Comparison of ENCODE assay signal across 22 cellular contexts in genomic region chr6:167707686-167708500, GRCh38.
A peak's percentile ranks its signal among the peaks of the same experiment; 100 is the strongest.
DNase-seq lines count a peak whose midpoint lies in the region; ATAC-seq, FAIRE-seq and TF ChIP-seq lines count a peak whose summit lies in the region.
"Had no signal": no experiment of that assay in that cellular context is flagged by ENCODE, and none has a peak within 500 bp of the region (broad histone marks: within the 10 kb centered on the region; RNA-seq: fewer than 3 reads in every experiment).

No MANE protein-coding gene starts in this region.

- no peaks in the 10 kb centered on the region for H3K27me3 ChIP-seq in upper lobe of right lung

- no peak for TF ChIP-seq CTCF in kidney (IDR thresholded peaks at IDR 0.05; ENCODE audit: borderline replicate concordance, extremely low read depth, insufficient read depth)
- no peak for TF ChIP-seq CTCF in nephron progenitor cell (IDR thresholded peaks at IDR 0.05)
- TF ChIP-seq CTCF in upper lobe of right lung (IDR thresholded peaks at IDR 0.05): no peak

- H3K27ac ChIP-seq in kidney (ENCODE audit: low read depth in 2 of 2, low read length in 2 of 2): no peak overlapping the region
- no peak overlapping the region for H3K27ac ChIP-seq in upper lobe of right lung
- H3K27ac ChIP-seq: 22Rv1 had no signal

- intact Hi-C loops in kidney (cut with DNase I) (no loop called here), upper lobe of right lung (cut with DNase I) (no loop called here)

- peaks cover 36% of the 10 kb centered on the region for H3K4me1 Mint-ChIP-seq in T-helper 1 cell treated with Interleukin-12 subunit alpha and Interleukin-12 subunit beta and Interleukin-4 antibody, amounts not matched to agents 30 μg/mL and 1 μg/mL, for 36 hours (ENCODE audit: low read depth)
- peaks cover 65% of the 10 kb centered on the region for H3K4me1 Mint-ChIP-seq in nephron progenitor cell

- peaks cover 67% of the 10 kb centered on the region for H3K27me3 Mint-ChIP-seq in T-helper 1 cell treated with Interleukin-12 subunit alpha and Interleukin-12 subunit beta and Interleukin-4 antibody, amounts not matched to agents 30 μg/mL and 1 μg/mL, for 36 hours (ENCODE audit: low read depth)
- H3K27me3 Mint-ChIP-seq in nephron progenitor cell (ENCODE audit: low read depth, poor library complexity): peaks cover 7% of the 10 kb centered on the region

- ATAC-seq in upper lobe of right lung (no peak), HG03025 (IDR thresholded peaks at IDR 0.05; ENCODE audit: low FRiP score, unreplicated experiment) (no peak)
- ATAC-seq: K562 had no signal

- H3K36me3 ChIP-seq in kidney (ENCODE audit: control insufficient read depth in 1 of 2, insufficient read depth in 2 of 2, low read length in 2 of 2): no peaks in the 10 kb centered on the region
- H3K36me3 ChIP-seq in upper lobe of right lung: no peaks in the 10 kb centered on the region
- H3K36me3 ChIP-seq: HAP-1 had no signal

- no peaks in the 10 kb centered on the region for H3K9me3 ChIP-seq in kidney (ENCODE audit: control insufficient read depth in 1 of 2, low read length in 2 of 2)
- no peaks in the 10 kb centered on the region for H3K9me3 ChIP-seq in upper lobe of right lung
- H3K9me3 ChIP-seq: Caco-2, HAP-1 had no signal

- no peak overlapping the region for H3K9ac ChIP-seq in kidney (ENCODE audit: low read length in 2 of 2)

- H3K4me1 ChIP-seq in kidney (ENCODE audit: control insufficient read depth in 1 of 2, insufficient read depth in 1 of 2, low read depth in 1 of 2, low read length in 2 of 2): no peaks in the 10 kb centered on the region
- peaks cover 6% of the 10 kb centered on the region for H3K4me1 ChIP-seq in upper lobe of right lung
- H3K4me1 ChIP-seq: Caco-2, HAP-1 had no signal

- FAIRE-seq in kidney (lab: Jason Lieb, UNC): no peak
- FAIRE-seq: K562 had no signal

- DNase-seq in T-helper 1 cell (no peak), kidney (peak; percentile 23), nephron progenitor cell (no peak), upper lobe of right lung (peak; percentile 1), MV-4-11 (lab: John Stamatoyannopoulos, UW) (no peak)
- DNase-seq in stimulated activated CD8-positive, alpha-beta memory T cell treated with anti-CD3 and anti-CD28 coated beads, Interleukin-4, amount 100 ng/mL, for 48 hours: no peak
- DNase-seq: Caco-2; CD4-positive, CD25-positive, alpha-beta regulatory T cell; DMS153; NCI-H1436; NCI-H2029; NCI-H2171 treated with DMSO at 0.1 percent for 48 hours; NCI-H446 treated with DMSO at 0.1 percent for 48 hours; NCI-H748 treated with DMSO at 0.1 percent for 48 hours; OCI-M1; RPMI8226 had no signal

- no peaks in the 10 kb centered on the region for H3K9me3 Mint-ChIP-seq in T-helper 1 cell treated with Interleukin-12 subunit alpha and Interleukin-12 subunit beta and Interleukin-4 antibody, amounts not matched to agents 30 μg/mL and 1 μg/mL, for 36 hours
- no peaks in the 10 kb centered on the region for H3K9me3 Mint-ChIP-seq in nephron progenitor cell

- H3K4me3 Mint-ChIP-seq in T-helper 1 cell treated with Interleukin-12 subunit alpha and Interleukin-12 subunit beta and Interleukin-4 antibody, amounts not matched to agents 30 μg/mL and 1 μg/mL, for 36 hours: no peak overlapping the region
- no peak overlapping the region for H3K4me3 Mint-ChIP-seq in nephron progenitor cell
- H3K4me3 Mint-ChIP-seq: B cell had no signal

- H3K27ac Mint-ChIP-seq in T-helper 1 cell treated with Interleukin-12 subunit alpha and Interleukin-12 subunit beta and Interleukin-4 antibody, amounts not matched to agents 30 μg/mL and 1 μg/mL, for 36 hours: peak overlapping the region; percentile 0
- H3K27ac Mint-ChIP-seq in nephron progenitor cell: peak overlapping the region; percentile 63
- H3K27ac Mint-ChIP-seq: B cell had no signal

- H3K36me3 Mint-ChIP-seq in T-helper 1 cell treated with Interleukin-12 subunit alpha and Interleukin-12 subunit beta and Interleukin-4 antibody, amounts not matched to agents 30 μg/mL and 1 μg/mL, for 36 hours (ENCODE audit: low read depth): no peaks in the 10 kb centered on the region
- no peaks in the 10 kb centered on the region for H3K36me3 Mint-ChIP-seq in nephron progenitor cell (ENCODE audit: low read depth)
- H3K36me3 Mint-ChIP-seq: CD4-positive, CD25-positive, alpha-beta regulatory T cell had no signal

- no peak overlapping the region for H3K4me3 ChIP-seq in kidney (ENCODE audit: low read length in 2 of 2)
- H3K4me3 ChIP-seq in upper lobe of right lung: no peak overlapping the region
- H3K4me3 ChIP-seq: HAP-1, K562 had no signal

Comparison
In these comparisons a context has a peak if more than half of its experiments do, and no peak if none do; other contexts are left out.
1. DNase-seq: peak in kidney (single experiment) and upper lobe of right lung (single experiment); none in T-helper 1 cell (0 of 5), nephron progenitor cell (single experiment), stimulated activated CD8-positive, alpha-beta memory T cell treated with anti-CD3 and anti-CD28 coated beads, Interleukin-4, amount 100 ng/mL, for 48 hours (single experiment) and MV-4-11 (single experiment).